In genomic region chr12:89825591-89826449, GRCh38 we compare ENCODE assay signal across 1 cellular context.
TF ChIP-seq lines count a peak whose summit lies in the region.

No MANE protein-coding gene starts in this region.

TF ChIP-seq in IMR-90, 13 proteins besides CTCF, POLR2A, EP300 and RAD21:
- TF ChIP-seq NFE2L2 (IDR thresholded peaks at IDR 0.05; ENCODE audit: low read depth, low read length) (no peak), FOS (IDR thresholded peaks at IDR 0.05; ENCODE audit: low read depth, low read length) (no peak), CHD1 (IDR thresholded peaks at IDR 0.05; ENCODE audit: low read depth, low read length) (no peak), USF2 (IDR thresholded peaks at IDR 0.05; ENCODE audit: low read depth, low read length) (no peak), MXI1 (IDR thresholded peaks at IDR 0.05; ENCODE audit: borderline replicate concordance, low read depth, low read length) (no peak), RCOR1 (IDR thresholded peaks at IDR 0.05; ENCODE audit: insufficient replicate concordance, low read length) (no peak), BHLHE40 (IDR thresholded peaks at IDR 0.05; ENCODE audit: low read depth, low read length) (no peak), RFX5 (IDR thresholded peaks at IDR 0.05; ENCODE audit: low read depth, low read length) (no peak), MAFK (IDR thresholded peaks at IDR 0.05; ENCODE audit: low read depth, low read length) (no peak), SMC3 (IDR thresholded peaks at IDR 0.05; ENCODE audit: low read depth, low read length) (no peak), MAZ (IDR thresholded peaks at IDR 0.05; ENCODE audit: borderline replicate concordance, low read depth, low read length) (no peak), CEBPB (IDR thresholded peaks at IDR 0.05; ENCODE audit: low read depth, low read length) (no peak)
- TF ChIP-seq, protein P1, sequence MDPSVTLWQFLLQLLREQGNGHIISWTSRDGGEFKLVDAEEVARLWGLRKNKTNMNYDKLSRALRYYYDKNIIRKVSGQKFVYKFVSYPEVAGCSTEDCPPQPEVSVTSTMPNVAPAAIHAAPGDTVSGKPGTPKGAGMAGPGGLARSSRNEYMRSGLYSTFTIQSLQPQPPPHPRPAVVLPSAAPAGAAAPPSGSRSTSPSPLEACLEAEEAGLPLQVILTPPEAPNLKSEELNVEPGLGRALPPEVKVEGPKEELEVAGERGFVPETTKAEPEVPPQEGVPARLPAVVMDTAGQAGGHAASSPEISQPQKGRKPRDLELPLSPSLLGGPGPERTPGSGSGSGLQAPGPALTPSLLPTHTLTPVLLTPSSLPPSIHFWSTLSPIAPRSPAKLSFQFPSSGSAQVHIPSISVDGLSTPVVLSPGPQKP (IDR thresholded peaks at IDR 0.05; ENCODE audit: borderline replicate concordance, low read depth, low read length) = no peak
